ENCODE assay signal across 11 cellular contexts in genomic region chr10:77949167-77949566, GRCh38. TPM values are rescaled to one million over a fixed set of nuclear protein-coding genes. Genes with fewer than 3 reads are reported as not detected.
DNase-seq lines count a peak whose midpoint lies in the region; ATAC-seq, FAIRE-seq and TF ChIP-seq lines count a peak whose summit lies in the region.
"Had no signal": no experiment of that assay in that cellular context is flagged by ENCODE, and none has a peak within 500 bp of the region (broad histone marks: within the 10 kb centered on the region; RNA-seq: fewer than 3 reads in every experiment).

No MANE protein-coding gene starts in this region.

- FAIRE-seq in G401.6 (lab: Jason Lieb, UNC) = peak; percentile 92

- WGBS in trophoblast cell (ENCODE audit: extremely low coverage, insufficient coverage, insufficient read length) = no CpG with 5 or more reads among the region's 7 CpGs

- no peak overlapping the region for H2BK5ac ChIP-seq in trophoblast cell (ENCODE audit: low read depth, low read length, poor library complexity)

- H4K20me1 ChIP-seq in PC-9 (ENCODE audit: insufficient read depth) = no peaks in the 10 kb centered on the region

- H2AK5ac ChIP-seq in trophoblast cell (ENCODE audit: low read length) = no peak overlapping the region

- ATAC-seq in esophagus mucosa = peak; percentile 99
- ATAC-seq: stimulated activated naive CD8-positive, alpha-beta T cell treated with anti-CD3 and anti-CD28 coated beads, Interleukin-15, Interleukin-2, amounts not matched to agents 100 U/mL and 50 U/mL, for 24 hours had no signal

- H3K14ac ChIP-seq in trophoblast cell (ENCODE audit: low read length) = no peak overlapping the region

- peaks cover 4% of the 10 kb centered on the region for H3K79me1 ChIP-seq in trophoblast cell (ENCODE audit: low read length)

- peak overlapping the region; percentile 51 for H2BK12ac ChIP-seq in trophoblast cell (ENCODE audit: low read length)

- peak overlapping the region; percentile 59 for H4K91ac ChIP-seq in trophoblast cell (ENCODE audit: low read depth, low read length)

- H3K23ac ChIP-seq in trophoblast cell (ENCODE audit: low read length) = no peak overlapping the region

- DNase-seq in PC-9 (peak; percentile 94 to 98), trophoblast cell (peak; percentile 97), NCI-H2227 (lab: John Stamatoyannopoulos, UW; ENCODE audit: unreplicated experiment) (no peak), GM13977 (ENCODE audit: low spot score) (no peak), cerebellar nuclear complex (lab: John Stamatoyannopoulos, UW) (no peak), SKM-1 (lab: John Stamatoyannopoulos, UW; ENCODE audit: unreplicated experiment) (no peak)
- DNase-seq: retina; stimulated activated naive CD8-positive, alpha-beta T cell treated with anti-CD3 and anti-CD28 coated beads, Interleukin-15, Interleukin-2, amounts not matched to agents 100 U/mL and 50 U/mL, for 24 hours had no signal

- no peak overlapping the region for H4K8ac ChIP-seq in trophoblast cell (ENCODE audit: low read depth, low read length)

- no TSS peak for BruUV-seq in PC-9 (replicated peaks; lab: Mats Ljungman, UMichigan)

- no peaks in the 10 kb centered on the region for H3K36me3 ChIP-seq in PC-9 (ENCODE audit: low read depth)
- no peaks in the 10 kb centered on the region for H3K36me3 ChIP-seq in trophoblast cell (ENCODE audit: control insufficient read depth in 1 of 2, insufficient read depth in 2 of 2, low read length in 2 of 2)

- TF ChIP-seq CTCF in PC-9 (conservative IDR thresholded peaks at IDR 0.05) (no peak), GM13977 (IDR thresholded peaks at IDR 0.05; ENCODE audit: extremely low read depth, insufficient read depth, missing control alignments) (no peak)

- in situ Hi-C loops in GM13977 (cut with MboI; ENCODE audit: low pct_unique_long_range_greater_than_20kb, low sequenced_read_pairs, unreplicated experiment) = no loop called here

- H3K9me3 ChIP-seq in PC-9 (ENCODE audit: insufficient read depth, low read depth) (peaks cover 27% of the 10 kb centered on the region), trophoblast cell (ENCODE audit: insufficient read depth, low read depth, low read length) (peaks cover 3% of the 10 kb centered on the region)

- H3K27me3 ChIP-seq in PC-9 (ENCODE audit: insufficient read depth, low read depth) (no peaks in the 10 kb centered on the region), trophoblast cell (ENCODE audit: insufficient read depth, low read length) (no peaks in the 10 kb centered on the region)

- CTCF ChIA-PET in PC-9 (lab: Charles Lee) = interaction anchor here (0.6 kb wide), 1 partner anchor 17 kb away, joined by 3 read pairs; no protein-coding TSS in a partner anchor

- POLR2A ChIA-PET in PC-9 (lab: Charles Lee; ENCODE audit: unreplicated experiment) = interaction anchor here (0.5 to 0.8 kb wide), 4 partner anchors 38 to 104 kb away, joined by 3 to 6 read pairs (median 4); no protein-coding TSS in a partner anchor

- H3K27ac ChIP-seq in PC-9 = peak overlapping the region; percentile 85
- H3K27ac ChIP-seq in trophoblast cell (ENCODE audit: low read depth, low read length) = peak overlapping the region; percentile 82
- H3K27ac ChIP-seq: SK-N-MC had no signal

- H2BK120ac ChIP-seq in trophoblast cell (ENCODE audit: insufficient read depth, low read length, poor library complexity) = no peak overlapping the region

- intact Hi-C loops in PC-9 (cut with micrococcal nuclease; ENCODE audit: unreplicated experiment) = loop anchor here (1.0 kb wide), 2 partner anchors 22 to 92 kb away; no protein-coding TSS in a partner anchor

- H2AFZ ChIP-seq in PC-9 = peak overlapping the region; percentile 45
- no peak overlapping the region for H2AFZ ChIP-seq in trophoblast cell (ENCODE audit: insufficient read depth, low read length, poor library complexity)

- peak overlapping the region; percentile 66 for H3K4me2 ChIP-seq in PC-9
- peak overlapping the region; percentile 23 for H3K4me2 ChIP-seq in trophoblast cell (ENCODE audit: low read length)

- peak overlapping the region; percentile 7; the same call in 1 of the 2 replicates for H3K4me3 ChIP-seq in PC-9
- H3K4me3 ChIP-seq in trophoblast cell (ENCODE audit: low read depth, low read length) = no peak overlapping the region
- H3K4me3 ChIP-seq: SK-N-MC had no signal

- no peak overlapping the region for H4K12ac ChIP-seq in trophoblast cell (ENCODE audit: low read depth, low read length)

- no peaks in the 10 kb centered on the region for H3K9me2 ChIP-seq in PC-9 (ENCODE audit: insufficient read depth)

- H3K4me1 ChIP-seq in PC-9 (replicated peaks; ENCODE audit: insufficient read depth) = peaks cover 47% of the 10 kb centered on the region
- H3K4me1 ChIP-seq in trophoblast cell (ENCODE audit: control insufficient read depth in 1 of 2, insufficient read depth in 2 of 2, low read length in 2 of 2) = peaks cover 9 to 13% of the 10 kb centered on the region in 2 experiments

- no peak overlapping the region for H3K9ac ChIP-seq in trophoblast cell (ENCODE audit: low read length)

- no peak overlapping the region for H3K18ac ChIP-seq in trophoblast cell (ENCODE audit: low read length)

- no peaks in the 10 kb centered on the region for H3K79me2 ChIP-seq in PC-9 (ENCODE audit: low read depth)
- no peaks in the 10 kb centered on the region for H3K79me2 ChIP-seq in trophoblast cell (ENCODE audit: control insufficient read depth, insufficient read depth, low read length, poor library complexity)

- no peak overlapping the region for H3K4ac ChIP-seq in trophoblast cell (ENCODE audit: low read depth, low read length)

- H3F3A ChIP-seq in PC-9 (ENCODE audit: insufficient read depth, low read depth) = peaks cover 42% of the 10 kb centered on the region

RNA-seq across cellular contexts. Expression of gene DLG5, which starts 22.6 kb away (rescaled TPM):
- total RNA-seq in PC-9 (2021) (75.5 and 81.7 TPM in 2 replicates), esophagus mucosa (37.9 TPM)
- polyA plus RNA-seq in trophoblast cell (2013) = 82.9 and 86.6 TPM in 2 replicates

Comparison
In these comparisons a context has a peak if more than half of its experiments do, and no peak if none do; other contexts are left out.
1. DNase-seq: peak in PC-9 (2 of 2) and trophoblast cell (2 of 2); none in NCI-H2227 (single experiment), GM13977 (single experiment), cerebellar nuclear complex (0 of 2) and SKM-1 (single experiment).